ENCODE assay signal across 8 cellular contexts in the genomic region with DNA sequence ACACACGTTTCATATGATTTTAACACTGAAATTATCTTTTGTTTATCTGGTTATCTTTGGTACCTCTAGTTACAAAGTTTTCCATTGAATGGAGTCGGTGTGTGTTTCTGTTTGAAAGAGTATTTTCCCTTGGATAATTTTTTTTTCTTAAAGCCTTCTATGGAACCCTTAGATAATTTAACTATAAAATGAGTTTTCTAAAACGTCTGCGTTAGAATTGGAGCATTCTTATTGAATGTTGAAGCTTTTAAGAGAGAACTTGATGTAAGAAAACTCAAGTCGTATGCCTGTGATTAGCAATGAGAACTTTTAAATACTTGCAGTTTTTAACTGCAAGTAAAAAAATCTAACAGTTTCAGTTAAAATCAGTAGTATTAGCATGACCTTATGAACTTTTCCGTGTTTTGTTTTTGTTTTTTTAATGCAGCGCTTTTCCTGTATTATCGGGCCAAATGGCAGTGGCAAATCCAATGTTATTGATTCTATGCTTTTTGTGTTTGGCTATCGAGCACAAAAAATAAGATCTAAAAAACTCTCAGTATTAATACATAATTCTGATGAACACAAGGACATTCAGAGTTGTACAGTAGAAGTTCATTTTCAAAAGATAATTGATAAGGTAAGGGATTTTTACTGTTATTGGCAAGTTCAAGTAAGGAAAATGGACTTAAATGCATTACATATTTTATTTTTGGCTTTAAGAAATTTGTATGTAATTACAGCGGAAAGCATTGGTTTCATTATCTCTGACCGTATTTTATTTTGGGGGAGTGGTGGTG. TPM values are rescaled to one million over a fixed set of nuclear protein-coding genes. Genes with fewer than 3 reads are reported as not detected.
DNase-seq lines count a peak whose midpoint lies in the region; ATAC-seq, FAIRE-seq and TF ChIP-seq lines count a peak whose summit lies in the region.

No MANE protein-coding gene starts in this region.

- no peaks in the 10 kb centered on the region for H4K20me1 ChIP-seq in GM12878 (ENCODE audit: control insufficient read depth, insufficient read depth)

- no TSS peak for BruUV-seq in GM12878 (replicated peaks; lab: Mats Ljungman, UMichigan)

- intact Hi-C loops in GM12878 (cut with micrococcal nuclease; ENCODE audit: unreplicated experiment): loop anchor here (1.0 to 5.0 kb wide), 2 partner anchors 47 to 390 kb away; a partner anchor contains a TSS

- SMC1A ChIA-PET in GM12878 (lab: Charles Lee; ENCODE audit: uncharacterized antibody, unreplicated experiment): interaction anchor here (0.8 to 5.0 kb wide), 7 partner anchors 7 to 518 kb away, joined by 3 to 33 read pairs (median 6); a partner anchor contains a TSS

- no peak overlapping the region for H2AFZ ChIP-seq in GM12878 (ENCODE audit: control insufficient read depth, low read depth, low read length)

- RAD21 ChIA-PET in GM12878 (lab: Charles Lee; ENCODE audit: unreplicated experiment): interaction anchor here (0.9 to 2.7 kb wide), 4 partner anchors 8 to 161 kb away, joined by 3 to 14 read pairs (median 4); no protein-coding TSS in a partner anchor

- TF ChIP-seq CTCF in BE2C (IDR thresholded peaks at IDR 0.05; ENCODE audit: low read depth, low read length) (no peak), GM12878 (IDR thresholded peaks at IDR 0.05 in 2 of 3, conservative IDR thresholded peaks at IDR 0.05 in 1 of 3; ENCODE audit: control insufficient read depth in 2 of 3, extremely low read depth in 1 of 3, insufficient read depth in 1 of 3, low read depth in 3 of 3, low read length in 3 of 3) (no peak)

- FAIRE-seq in GM12878 (lab: Jason Lieb, UNC): no peak

- TF ChIP-seq EP300 in GM12878 (IDR thresholded peaks at IDR 0.05; ENCODE audit: borderline replicate concordance in 1 of 2, control insufficient read depth in 1 of 2, low read depth in 2 of 2, low read length in 2 of 2): no peak

- H3K9me3 ChIP-seq in BE2C: no peaks in the 10 kb centered on the region
- no peaks in the 10 kb centered on the region for H3K9me3 ChIP-seq in HUES48 (ENCODE audit: control insufficient read depth, insufficient read depth, low read length)
- no peaks in the 10 kb centered on the region for H3K9me3 ChIP-seq in GM12878 (replicated peaks; ENCODE audit: control insufficient read depth, insufficient read depth, low read length)
- H3K9me3 ChIP-seq in mucosa of rectum (ENCODE audit: control insufficient read depth in 2 of 2, low read length in 2 of 2): no peaks in the 10 kb centered on the region

- H3K79me2 ChIP-seq in GM12878 (ENCODE audit: control insufficient read depth, insufficient read depth, low read length): peaks cover 93% of the 10 kb centered on the region

- WGBS in GM12878 (ENCODE audit: insufficient coverage, insufficient replicate concordance, low lambda C conversion rate, missing lambda C conversion rate): 4% methylated on average over 11 of the region's 11 CpGs

- H3K9ac ChIP-seq in HUES48 (ENCODE audit: low read depth, low read length) (no peak overlapping the region; the same call in 1 of the 2 replicates), GM12878 (ENCODE audit: control insufficient read depth, insufficient read depth, low read length) (peak overlapping the region; percentile 98), mucosa of rectum (ENCODE audit: low read depth in 1 of 2, low read length in 2 of 2) (peak overlapping the region; percentile 66 to 81)

- CTCF ChIA-PET in GM12878 (lab: Yijun Ruan, JAX): interaction anchor here (0.7 to 3.5 kb wide), 4 partner anchors 9 to 83 kb away, joined by 3 to 29 read pairs (median 6); a partner anchor contains a TSS

- H3K4me1 ChIP-seq in BE2C (0 out of 2 replicates have a peak, but pooled peaks cover 3% of the 10 kb centered on the region), HUES48 (ENCODE audit: control insufficient read depth, insufficient read depth, low read length) (peaks cover 23% of the 10 kb centered on the region), GM12878 (ENCODE audit: control insufficient read depth, insufficient read depth, low read length) (no peaks in the 10 kb centered on the region), mucosa of rectum (ENCODE audit: control insufficient read depth in 2 of 2, insufficient read depth in 2 of 2, low read length in 2 of 2) (peaks cover 14 to 19% of the 10 kb centered on the region in 2 donors)

- POLR2A ChIA-PET in GM12878 (lab: Charles Lee): interaction anchor here (0.7 to 1.4 kb wide), 7 partner anchors 10 to 47 kb away, joined by 3 to 12 read pairs (median 4); a partner anchor contains a TSS

- TF ChIP-seq POLR2A in GM12878 (IDR thresholded peaks at IDR 0.05; ENCODE audit: low read depth, low read length) (no peak), GM18505 (IDR thresholded peaks at IDR 0.05; ENCODE audit: borderline replicate concordance, extremely low read depth, insufficient read depth, insufficient read length) (no peak)

- H3K27me3 ChIP-seq in BE2C (no peaks in the 10 kb centered on the region), HUES48 (ENCODE audit: control insufficient read depth, insufficient read depth, low read length) (no peaks in the 10 kb centered on the region), GM12878 (replicated peaks in 1 of 2; ENCODE audit: control insufficient read depth in 2 of 2, insufficient read depth in 2 of 2, low read length in 1 of 2) (no peaks in the 10 kb centered on the region), mucosa of rectum (ENCODE audit: control insufficient read depth in 2 of 2, insufficient read depth in 2 of 2, low read length in 2 of 2) (no peaks in the 10 kb centered on the region)

- ATAC-seq in GM12878 (no peak), GM18505 (IDR thresholded peaks at IDR 0.05; ENCODE audit: unreplicated experiment) (no peak), HG02884 (IDR thresholded peaks at IDR 0.05; ENCODE audit: unreplicated experiment) (no peak)

- no peak for TF ChIP-seq RAD21 in GM12878 (IDR thresholded peaks at IDR 0.05; ENCODE audit: insufficient read depth, low read depth, low read length)

- in situ Hi-C loops in GM12878 (cut with MboI): no loop called here

- H3K36me3 ChIP-seq in BE2C (peaks cover 63% of the 10 kb centered on the region), HUES48 (ENCODE audit: control insufficient read depth, insufficient read depth, low read length) (peaks cover 57% of the 10 kb centered on the region), GM12878 (ENCODE audit: control insufficient read depth in 2 of 2, insufficient read depth in 2 of 2, low read length in 1 of 2) (peaks cover 0 to 3% of the 10 kb centered on the region in 2 experiments; a peak in 1 of 4 replicates), mucosa of rectum (ENCODE audit: control insufficient read depth in 2 of 2, insufficient read depth in 2 of 2, low read length in 2 of 2) (peaks cover 0 to 2% of the 10 kb centered on the region in 2 donors)

- DNase-seq in BE2C (no peak), GM12878 (ENCODE audit: low read depth, low spot score) (no peak), glomerular visceral epithelial cell (ENCODE audit: extremely low spot score) (no peak), RPMI8226 (no peak)

- H3K4me2 ChIP-seq in GM12878 (ENCODE audit: control insufficient read depth, insufficient read depth): peak overlapping the region; percentile 83

- no peak overlapping the region for H3K27ac ChIP-seq in HUES48 (ENCODE audit: low read depth, low read length)
- peak overlapping the region; percentile 90 for H3K27ac ChIP-seq in GM12878 (ENCODE audit: control insufficient read depth, insufficient read depth)
- H3K27ac ChIP-seq in mucosa of rectum (ENCODE audit: low read depth in 2 of 2, low read length in 2 of 2): no peak overlapping the region

- H3K4me3 ChIP-seq in BE2C (ENCODE audit: low read depth, low read length): peak overlapping the region; percentile 98
- H3K4me3 ChIP-seq in HUES48 (ENCODE audit: low read depth, low read length): peak overlapping the region; percentile 97
- peak overlapping the region; percentile 99 for H3K4me3 ChIP-seq in GM12878
- H3K4me3 ChIP-seq in mucosa of rectum (ENCODE audit: low read length in 2 of 2): peak overlapping the region; percentile 82 to 100

RNA-seq across cellular contexts. Expression of a gene that starts 3.0 kb away (rescaled TPM):
- polyA plus RNA-seq in BE2C (2012; ENCODE audit: insufficient read depth, insufficient read length, low read depth): 24.7 TPM
- 263 and 313 TPM in 2 replicates for total RNA-seq in GM12878 (2013; cell fraction: nucleolus; rRNA removed)
- total RNA-seq in GM12878 (2014; rRNA removed) (130 and 133 TPM in 2 replicates), GM12878 (2014; rRNA removed; fragmentation: Illumina TruSeq; extraction: Trizol) (224 and 231 TPM in 2 replicates), GM12878 (2021) (124 and 142 TPM in 2 replicates)
- polyA plus RNA-seq in GM12878 (2011; ENCODE audit: low read depth): 32.9 TPM
- polyA plus RNA-seq in GM12878 (2011; rRNA removed) (93.3 and 214 TPM in 2 replicates), GM12878 (2014; fragmentation: Illumina TruSeq; extraction: Trizol) (250 and 324 TPM in 2 replicates), GM12878 (2014; fragmentation: Nextera tagmentation; extraction: Ambion mirVana) (100 to 1,000 TPM in 1 of 2 experiments, 10 to 100 TPM in 1; 75.6 to 127 TPM), GM12878 (2014; rRNA removed) (121 and 128 TPM in 2 replicates), GM12878 (2016; fragmentation: Nextera tagmentation; extraction: Ambion mirVana) (100 to 1,000 TPM; 278 to 288 TPM)
- 37.2 and 42.5 TPM in 2 replicates for polyA plus RNA-seq in GM12878 (2011; cell fraction: cytosol; rRNA removed)
- 181 and 214 TPM in 2 replicates for polyA plus RNA-seq in GM12878 (2011; cell fraction: nucleus; rRNA removed)
- 59.4 and 74.4 TPM in 2 replicates for polyA plus RNA-seq in GM12878 (2012)
- polyA minus RNA-seq in GM12878 (2011; rRNA and poly(A)+ RNA removed): 37.5 and 42.8 TPM in 2 replicates
- polyA minus RNA-seq in GM12878 (2011; cell fraction: cytosol; rRNA and poly(A)+ RNA removed): 23.5 and 30.7 TPM in 2 replicates
- 128 and 223 TPM in 2 replicates for polyA minus RNA-seq in GM12878 (2011; cell fraction: nucleus; rRNA and poly(A)+ RNA removed)

RNA-seq across cellular contexts. Expression of a gene that starts 3.4 kb away (rescaled TPM):
- polyA plus RNA-seq in BE2C (2012; ENCODE audit: insufficient read depth, insufficient read length, low read depth): 14.2 TPM
- 57.3 and 60.6 TPM in 2 replicates for total RNA-seq in GM12878 (2013; cell fraction: nucleolus; rRNA removed)
- total RNA-seq in GM12878 (2014; rRNA removed): 14.1 and 16.2 TPM in 2 replicates
- 20.2 and 21.5 TPM in 2 replicates for total RNA-seq in GM12878 (2014; rRNA removed; fragmentation: Illumina TruSeq; extraction: Trizol)
- total RNA-seq in GM12878 (2021): 11.1 and 13.7 TPM in 2 replicates
- 7.5 TPM for polyA plus RNA-seq in GM12878 (2011; ENCODE audit: low read depth)
- polyA plus RNA-seq in GM12878 (2011; rRNA removed): 16.2 and 29.3 TPM in 2 replicates
- 4.0 and 5.1 TPM in 2 replicates for polyA plus RNA-seq in GM12878 (2011; cell fraction: cytosol; rRNA removed)
- 17.6 and 21.9 TPM in 2 replicates for polyA plus RNA-seq in GM12878 (2011; cell fraction: nucleus; rRNA removed)
- 9.9 and 11.7 TPM in 2 replicates for polyA plus RNA-seq in GM12878 (2012)
- polyA plus RNA-seq in GM12878 (2014; fragmentation: Illumina TruSeq; extraction: Trizol): 18.4 and 27.6 TPM in 2 replicates
- 1 to 10 TPM; 6.5 to 6.7 TPM for polyA plus RNA-seq in GM12878 (2014; fragmentation: Nextera tagmentation; extraction: Ambion mirVana)
- polyA plus RNA-seq in GM12878 (2014; rRNA removed): 14.4 and 15.4 TPM in 2 replicates
- 10 to 100 TPM; 11.6 to 14.1 TPM for polyA plus RNA-seq in GM12878 (2016; fragmentation: Nextera tagmentation; extraction: Ambion mirVana)
- 5.8 and 9.2 TPM in 2 replicates for polyA minus RNA-seq in GM12878 (2011; rRNA and poly(A)+ RNA removed)
- 4.3 and 6.5 TPM in 2 replicates for polyA minus RNA-seq in GM12878 (2011; cell fraction: cytosol; rRNA and poly(A)+ RNA removed)
- polyA minus RNA-seq in GM12878 (2011; cell fraction: nucleus; rRNA and poly(A)+ RNA removed): 18.4 and 19.2 TPM in 2 replicates

RNA-seq across cellular contexts. Expression of a gene that starts 47.1 kb away (rescaled TPM):
- polyA plus RNA-seq in BE2C (2012; ENCODE audit: insufficient read depth, insufficient read length, low read depth): 8.0 TPM
- 46.0 and 53.4 TPM in 2 replicates for total RNA-seq in GM12878 (2013; cell fraction: nucleolus; rRNA removed)
- total RNA-seq in GM12878 (2014; rRNA removed) (33.5 and 41.5 TPM in 2 replicates), GM12878 (2014; rRNA removed; fragmentation: Illumina TruSeq; extraction: Trizol) (38.6 and 40.2 TPM in 2 replicates), GM12878 (2021) (27.2 and 29.6 TPM in 2 replicates)
- 10.4 TPM for polyA plus RNA-seq in GM12878 (2011; ENCODE audit: low read depth)
- polyA plus RNA-seq in GM12878 (2011; rRNA removed) (33.1 and 43.6 TPM in 2 replicates), GM12878 (2014; fragmentation: Illumina TruSeq; extraction: Trizol) (29.5 and 36.4 TPM in 2 replicates), GM12878 (2014; fragmentation: Nextera tagmentation; extraction: Ambion mirVana) (100 to 1,000 TPM in 1 of 2 experiments, 10 to 100 TPM in 1; 28.9 to 105 TPM), GM12878 (2014; rRNA removed) (13.0 and 14.4 TPM in 2 replicates), GM12878 (2016; fragmentation: Nextera tagmentation; extraction: Ambion mirVana) (10 to 100 TPM; 57.0 to 57.8 TPM)
- 12.3 and 16.9 TPM in 2 replicates for polyA plus RNA-seq in GM12878 (2011; cell fraction: cytosol; rRNA removed)
- 10.6 and 11.0 TPM in 2 replicates for polyA plus RNA-seq in GM12878 (2011; cell fraction: nucleus; rRNA removed)
- polyA plus RNA-seq in GM12878 (2012): 11.5 and 12.6 TPM in 2 replicates
- 24.6 and 29.3 TPM in 2 replicates for polyA minus RNA-seq in GM12878 (2011; rRNA and poly(A)+ RNA removed)
- 14.7 and 21.5 TPM in 2 replicates for polyA minus RNA-seq in GM12878 (2011; cell fraction: cytosol; rRNA and poly(A)+ RNA removed)
- polyA minus RNA-seq in GM12878 (2011; cell fraction: nucleus; rRNA and poly(A)+ RNA removed): 13.4 and 22.3 TPM in 2 replicates
